1 cellular context compared by ENCODE assay signal in the genomic region with DNA sequence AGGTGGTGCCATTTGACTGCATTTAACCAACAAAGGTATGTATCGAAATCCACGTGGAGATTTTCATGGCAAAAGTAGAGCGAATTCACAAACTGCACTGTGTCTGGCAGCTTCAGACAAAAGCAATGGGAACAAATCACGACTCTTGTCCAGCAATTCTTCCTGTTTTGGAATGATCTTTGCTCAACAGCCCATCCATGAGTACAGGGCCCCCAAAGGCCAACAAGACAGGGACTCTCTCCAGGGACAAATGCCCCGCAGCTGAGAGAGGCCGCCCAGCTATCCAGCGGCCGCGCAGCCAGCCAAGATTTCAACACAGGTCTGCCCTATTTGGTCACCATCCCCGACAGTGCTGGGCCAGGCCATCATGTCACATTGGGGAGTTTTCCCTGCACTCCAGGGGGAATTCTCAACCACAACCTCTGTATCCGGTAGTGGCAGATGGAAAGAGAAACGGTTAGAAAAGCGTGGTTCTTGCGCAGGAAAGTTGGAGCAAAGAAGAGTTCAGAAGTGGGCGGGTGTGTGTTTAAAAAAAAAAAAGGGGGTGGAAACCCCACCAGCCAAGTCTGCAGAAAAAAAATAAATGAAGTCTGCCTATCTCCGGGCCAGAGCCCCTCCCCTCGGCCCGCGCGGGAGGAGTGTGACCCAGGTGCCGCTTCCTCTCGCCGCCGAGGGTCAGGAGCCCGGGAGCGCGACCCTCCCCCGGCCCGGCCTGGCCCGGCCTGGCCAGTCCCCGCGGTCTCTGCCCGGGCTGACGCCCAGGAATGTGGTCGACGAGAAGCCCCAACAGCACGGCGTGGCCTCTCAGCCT.
TF ChIP-seq lines count a peak whose summit lies in the region.

GYPC (plus strand) TSS at position 659 of the 811 bp plus-strand sequence; CDS start at position 765, 106 bp downstream.

TF ChIP-seq in H1, 55 proteins besides CTCF, POLR2A, EP300 and RAD21:
- 0 out of 2 replicates have a peak, but pooled peaks have one; percentile 33 for TF ChIP-seq SUZ12 (IDR thresholded peaks at IDR 0.05; ENCODE audit: low read length)
- 0 out of 2 replicates have a peak, but pooled peaks have one; percentile 11 for TF ChIP-seq TBP (IDR thresholded peaks at IDR 0.05; ENCODE audit: low read depth, low read length)
- no peak for TF ChIP-seq ZNF274 (IDR thresholded peaks at IDR 0.05; ENCODE audit: borderline replicate concordance, extremely low read depth, low read length)
- TF ChIP-seq, protein P1, sequence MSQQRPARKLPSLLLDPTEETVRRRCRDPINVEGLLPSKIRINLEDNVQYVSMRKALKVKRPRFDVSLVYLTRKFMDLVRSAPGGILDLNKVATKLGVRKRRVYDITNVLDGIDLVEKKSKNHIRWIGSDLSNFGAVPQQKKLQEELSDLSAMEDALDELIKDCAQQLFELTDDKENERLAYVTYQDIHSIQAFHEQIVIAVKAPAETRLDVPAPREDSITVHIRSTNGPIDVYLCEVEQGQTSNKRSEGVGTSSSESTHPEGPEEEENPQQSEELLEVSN (IDR thresholded peaks at IDR 0.05): peak; percentile 9; the same call in 1 of the 2 replicates
